ENCODE assay signal across 2 cellular contexts in the genomic region with DNA sequence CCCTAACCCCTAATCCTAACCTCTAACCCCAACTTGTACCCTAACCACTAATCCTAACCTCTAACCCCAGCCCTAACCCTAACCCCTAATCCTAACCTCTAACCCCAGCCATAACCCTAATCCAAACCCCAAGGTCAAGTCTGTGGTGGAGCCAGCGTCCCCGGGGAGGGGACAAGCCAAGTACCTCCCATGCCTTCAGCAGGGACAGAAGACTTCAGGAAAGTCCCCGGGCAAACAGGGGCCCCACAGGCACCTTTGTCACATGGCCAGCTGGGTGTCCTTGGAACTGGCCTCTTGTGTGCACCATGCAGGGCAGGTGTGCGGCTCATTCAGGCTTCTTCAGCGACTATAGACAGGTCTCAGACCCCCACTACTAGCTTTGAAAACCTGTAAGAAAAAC.
TF ChIP-seq lines count a peak whose summit lies in the region.

No MANE protein-coding gene starts in this region.

TF ChIP-seq in H1, 55 proteins besides CTCF, POLR2A, EP300 and RAD21 (continued from another document):
- no peak for TF ChIP-seq FOSL1 (IDR thresholded peaks at IDR 0.05; ENCODE audit: insufficient read depth, low read depth, low read length)
- TF ChIP-seq, protein P1, sequence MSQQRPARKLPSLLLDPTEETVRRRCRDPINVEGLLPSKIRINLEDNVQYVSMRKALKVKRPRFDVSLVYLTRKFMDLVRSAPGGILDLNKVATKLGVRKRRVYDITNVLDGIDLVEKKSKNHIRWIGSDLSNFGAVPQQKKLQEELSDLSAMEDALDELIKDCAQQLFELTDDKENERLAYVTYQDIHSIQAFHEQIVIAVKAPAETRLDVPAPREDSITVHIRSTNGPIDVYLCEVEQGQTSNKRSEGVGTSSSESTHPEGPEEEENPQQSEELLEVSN (IDR thresholded peaks at IDR 0.05) = no peak
- no peak for TF ChIP-seq SP4 (IDR thresholded peaks at IDR 0.05; ENCODE audit: low read length)
- no peak for TF ChIP-seq GTF2F1 (IDR thresholded peaks at IDR 0.05; ENCODE audit: borderline replicate concordance, low read depth, low read length)
- TF ChIP-seq HDAC2 (IDR thresholded peaks at IDR 0.05; ENCODE audit: borderline replicate concordance in 1 of 2, low read depth in 2 of 2, low read length in 2 of 2) = no peak
- no peak for TF ChIP-seq CEBPB (IDR thresholded peaks at IDR 0.05; ENCODE audit: low read depth, low read length)
- no peak for TF ChIP-seq PHF8 (conservative IDR thresholded peaks at IDR 0.05; ENCODE audit: low read depth, low read length)
- TF ChIP-seq TAF1 (IDR thresholded peaks at IDR 0.05; ENCODE audit: low read depth, low read length) = no peak
- no peak for TF ChIP-seq RNF2 (IDR thresholded peaks at IDR 0.05; ENCODE audit: borderline replicate concordance, low read depth, low read length, missing control alignments, poor library complexity, severe bottlenecking)
- no peak for TF ChIP-seq RFX5 (IDR thresholded peaks at IDR 0.05; ENCODE audit: borderline replicate concordance, low read depth, low read length)
- no peak for TF ChIP-seq TBP (IDR thresholded peaks at IDR 0.05; ENCODE audit: low read depth, low read length)
- no peak for TF ChIP-seq RBBP5 (IDR thresholded peaks at IDR 0.05; ENCODE audit: borderline replicate concordance, low read depth, low read length)
- TF ChIP-seq POLR2AphosphoS5 (IDR thresholded peaks at IDR 0.05; ENCODE audit: low read depth, low read length) = no peak
- TF ChIP-seq SIN3A (conservative IDR thresholded peaks at IDR 0.05 in 1 of 2, IDR thresholded peaks at IDR 0.05 in 1 of 2; ENCODE audit: low read depth in 1 of 2, low read length in 2 of 2) = no peak
- no peak for TF ChIP-seq KDM5A (IDR thresholded peaks at IDR 0.05; ENCODE audit: low read length)
- TF ChIP-seq JUN (IDR thresholded peaks at IDR 0.05; ENCODE audit: low read depth, low read length) = no peak
- TF ChIP-seq MAFK (IDR thresholded peaks at IDR 0.05; ENCODE audit: low read depth, low read length) = no peak
TF ChIP-seq in H1: peak in this region for 0.

TF ChIP-seq in WTC11, 78 proteins besides CTCF, POLR2A, EP300 and RAD21:
- TF ChIP-seq, protein P2, sequence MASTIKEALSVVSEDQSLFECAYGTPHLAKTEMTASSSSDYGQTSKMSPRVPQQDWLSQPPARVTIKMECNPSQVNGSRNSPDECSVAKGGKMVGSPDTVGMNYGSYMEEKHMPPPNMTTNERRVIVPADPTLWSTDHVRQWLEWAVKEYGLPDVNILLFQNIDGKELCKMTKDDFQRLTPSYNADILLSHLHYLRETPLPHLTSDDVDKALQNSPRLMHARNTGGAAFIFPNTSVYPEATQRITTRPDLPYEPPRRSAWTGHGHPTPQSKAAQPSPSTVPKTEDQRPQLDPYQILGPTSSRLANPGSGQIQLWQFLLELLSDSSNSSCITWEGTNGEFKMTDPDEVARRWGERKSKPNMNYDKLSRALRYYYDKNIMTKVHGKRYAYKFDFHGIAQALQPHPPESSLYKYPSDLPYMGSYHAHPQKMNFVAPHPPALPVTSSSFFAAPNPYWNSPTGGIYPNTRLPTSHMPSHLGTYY (CRISPR knock-in tag; IDR thresholded peaks at IDR 0.05) = no peak
- TF ChIP-seq, protein P3, sequence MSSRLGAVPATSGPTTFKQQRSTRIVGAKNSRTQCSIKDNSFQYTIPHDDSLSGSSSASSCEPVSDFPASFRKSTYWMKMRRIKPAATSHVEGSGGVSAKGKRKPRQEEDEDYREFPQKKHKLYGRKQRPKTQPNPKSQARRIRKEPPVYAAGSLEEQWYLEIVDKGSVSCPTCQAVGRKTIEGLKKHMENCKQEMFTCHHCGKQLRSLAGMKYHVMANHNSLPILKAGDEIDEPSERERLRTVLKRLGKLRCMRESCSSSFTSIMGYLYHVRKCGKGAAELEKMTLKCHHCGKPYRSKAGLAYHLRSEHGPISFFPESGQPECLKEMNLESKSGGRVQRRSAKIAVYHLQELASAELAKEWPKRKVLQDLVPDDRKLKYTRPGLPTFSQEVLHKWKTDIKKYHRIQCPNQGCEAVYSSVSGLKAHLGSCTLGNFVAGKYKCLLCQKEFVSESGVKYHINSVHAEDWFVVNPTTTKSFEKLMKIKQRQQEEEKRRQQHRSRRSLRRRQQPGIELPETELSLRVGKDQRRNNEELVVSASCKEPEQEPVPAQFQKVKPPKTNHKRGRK (CRISPR knock-in tag; IDR thresholded peaks at IDR 0.05; ENCODE audit: borderline replicate concordance) = no peak
- TF ChIP-seq CBFB (CRISPR knock-in tag; IDR thresholded peaks at IDR 0.05; ENCODE audit: low read depth) (no peak), NR1H2 (CRISPR knock-in tag; IDR thresholded peaks at IDR 0.05) (no peak)
- TF ChIP-seq, protein P4, sequence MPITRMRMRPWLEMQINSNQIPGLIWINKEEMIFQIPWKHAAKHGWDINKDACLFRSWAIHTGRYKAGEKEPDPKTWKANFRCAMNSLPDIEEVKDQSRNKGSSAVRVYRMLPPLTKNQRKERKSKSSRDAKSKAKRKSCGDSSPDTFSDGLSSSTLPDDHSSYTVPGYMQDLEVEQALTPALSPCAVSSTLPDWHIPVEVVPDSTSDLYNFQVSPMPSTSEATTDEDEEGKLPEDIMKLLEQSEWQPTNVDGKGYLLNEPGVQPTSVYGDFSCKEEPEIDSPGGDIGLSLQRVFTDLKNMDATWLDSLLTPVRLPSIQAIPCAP (CRISPR knock-in tag; IDR thresholded peaks at IDR 0.05) = no peak
